ENCODE assay signal across 8 cellular contexts in the genomic region with DNA sequence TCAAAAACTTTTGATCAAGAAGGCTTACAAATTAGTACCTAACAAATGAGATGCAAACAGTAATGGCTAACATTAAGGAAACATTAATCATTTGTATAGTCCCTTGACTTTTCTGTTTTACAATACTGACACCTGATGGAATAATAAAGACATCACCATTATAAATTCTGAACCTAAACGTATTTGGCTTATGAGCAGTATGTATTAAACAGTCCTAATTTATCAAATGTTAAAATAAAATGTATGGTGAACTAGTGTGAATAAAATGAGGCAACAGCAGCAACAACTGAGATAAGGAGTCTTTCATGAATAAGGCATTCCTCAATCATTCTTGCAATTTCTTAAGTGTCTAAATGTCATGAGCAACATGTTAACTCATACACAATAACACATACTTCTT. TPM values are rescaled to one million over a fixed set of nuclear protein-coding genes. Genes with fewer than 3 reads are reported as not detected.
A peak's percentile ranks its signal among the peaks of the same experiment; 100 is the strongest.
DNase-seq lines count a peak whose midpoint lies in the region; TF ChIP-seq lines count a peak whose summit lies in the region.

No MANE protein-coding gene starts in this region.

- no peaks in the 10 kb centered on the region for H3K4me1 ChIP-seq in hepatocyte (ENCODE audit: insufficient read depth)
- peaks cover 0 to 64% (median 29%) of the 10 kb centered on the region in 4 donors for H3K4me1 ChIP-seq in tibial nerve

- H3K36me3 ChIP-seq in hepatocyte (replicated peaks; ENCODE audit: insufficient read depth, low read depth) = no peaks in the 10 kb centered on the region
- H3K36me3 ChIP-seq in tibial nerve = peaks cover 0 to 42% (median 0%) of the 10 kb centered on the region in 3 donors
- H3K36me3 ChIP-seq in H7 (replicated peaks; ENCODE audit: control insufficient read depth, insufficient read depth, low read length) = peaks cover 20% of the 10 kb centered on the region

- H3K4me3 ChIP-seq in hepatocyte (no peak overlapping the region), tibial nerve (peak overlapping the region in 2 of 4 donors; percentile 20 to 37), H7 (ENCODE audit: insufficient read depth, low read depth, low read length) (no peak overlapping the region)

- no peak overlapping the region for H3K27ac ChIP-seq in hepatocyte
- peak overlapping the region; percentile 3 to 68 (median 60) for H3K27ac ChIP-seq in tibial nerve

- no peaks in the 10 kb centered on the region for H3K9me2 ChIP-seq in hepatocyte (replicated peaks; ENCODE audit: insufficient read depth)

- no peaks in the 10 kb centered on the region for H3K9me3 ChIP-seq in hepatocyte (ENCODE audit: low read depth)
- H3K9me3 ChIP-seq in tibial nerve = no peaks in the 10 kb centered on the region

- WGBS in hepatocyte (ENCODE audit: low lambda C conversion rate, missing lambda C conversion rate) = 63% methylated on average over 1 of the region's 1 CpG
- 0 to 14% methylated on average over 1 of the region's 1 CpG for WGBS in tibial nerve, 2 donors

- H3K4me3 Mint-ChIP-seq in activated T-cell treated with anti-CD3 and anti-CD28 coated beads, Interleukin-2, amount 50 U/mL, for 24 hours = no peak overlapping the region

- H2AFZ ChIP-seq in hepatocyte = no peak overlapping the region

- no peaks in the 10 kb centered on the region for H3K27me3 ChIP-seq in hepatocyte
- H3K27me3 ChIP-seq in tibial nerve = no peaks in the 10 kb centered on the region
- H3K27me3 ChIP-seq in H7 (ENCODE audit: control insufficient read depth, insufficient read depth, low read length) = no peaks in the 10 kb centered on the region

- no peak for DNase-seq in activated T-cell treated with anti-CD3 and anti-CD28 coated beads, Interleukin-2, amount 50 U/mL, for 24 hours
- no peak for DNase-seq in activated T-cell treated with anti-CD3 and anti-CD28 coated beads, Interleukin-2, amount 50 U/mL, for 48 hours
- peak; percentile 52 for DNase-seq in amniotic epithelial cell (ENCODE audit: low read depth)
- no peak for DNase-seq in hepatocyte (ENCODE audit: low spot score)
- no peak for DNase-seq in tibial nerve (ENCODE audit: low spot score in 2 of 2)
- no peak for DNase-seq in H7
- DNase-seq in stimulated activated CD4-positive, alpha-beta T cell treated with anti-CD3 and anti-CD28 coated beads, Interleukin-1b, Interleukin-23, amount 100 ng/mL, for 48 hours = no peak
- no peak for DNase-seq in NK-92 (lab: John Stamatoyannopoulos, UW; ENCODE audit: unreplicated experiment)

- H3K4me1 Mint-ChIP-seq in activated T-cell treated with anti-CD3 and anti-CD28 coated beads, Interleukin-2, amount 50 U/mL, for 24 hours (ENCODE audit: low read depth) = peaks cover 30% of the 10 kb centered on the region

- H3K9me3 Mint-ChIP-seq in activated T-cell treated with anti-CD3 and anti-CD28 coated beads, Interleukin-2, amount 50 U/mL, for 24 hours = no peaks in the 10 kb centered on the region

- TF ChIP-seq CTCF in hepatocyte (IDR thresholded peaks at IDR 0.05; ENCODE audit: poor library complexity) (peak; percentile 50), tibial nerve (IDR thresholded peaks at IDR 0.05) (peak in 4 of 5 experiments; percentile 11 to 30 (median 14))

- H3K27ac Mint-ChIP-seq in activated T-cell treated with anti-CD3 and anti-CD28 coated beads, Interleukin-2, amount 50 U/mL, for 24 hours = peak overlapping the region; percentile 14

- no peak for TF ChIP-seq POLR2A in tibial nerve (IDR thresholded peaks at IDR 0.05)

- TF ChIP-seq EP300 in tibial nerve (IDR thresholded peaks at IDR 0.05) = no peak

- H4K20me1 ChIP-seq in hepatocyte (ENCODE audit: insufficient read depth, poor library complexity, severe bottlenecking) = no peaks in the 10 kb centered on the region

- H3K79me2 ChIP-seq in hepatocyte = peaks cover 59% of the 10 kb centered on the region

- peaks cover 55% of the 10 kb centered on the region for H3K36me3 Mint-ChIP-seq in activated T-cell treated with anti-CD3 and anti-CD28 coated beads, Interleukin-2, amount 50 U/mL, for 24 hours (ENCODE audit: low read depth)

- peak overlapping the region; percentile 5 for H3K4me2 ChIP-seq in hepatocyte

- no peaks in the 10 kb centered on the region for H3K27me3 Mint-ChIP-seq in activated T-cell treated with anti-CD3 and anti-CD28 coated beads, Interleukin-2, amount 50 U/mL, for 24 hours

RNA-seq across cellular contexts. Expression of gene PUM3, which starts 6.0 kb away (rescaled TPM):
- total RNA-seq in hepatocyte = 31.3 and 38.9 TPM in 2 replicates
- polyA plus RNA-seq in hepatocyte = 32.0 and 46.8 TPM in 2 replicates
- 10 to 100 TPM; 32.9 to 50.4 (median 42.8) TPM for total RNA-seq in tibial nerve
- total RNA-seq in H7 (2014; rRNA removed; shearing (Covaris generic)) = 47.6 and 56.2 TPM in 2 replicates
